ENCODE assay signal across 16 cellular contexts in genomic region chr11:72704783-72705287, GRCh38. TPM values are rescaled to one million over a fixed set of nuclear protein-coding genes. Genes with fewer than 3 reads are reported as not detected.
DNase-seq lines count a peak whose midpoint lies in the region; ATAC-seq and TF ChIP-seq lines count a peak whose summit lies in the region.
"Had no signal": no experiment of that assay in that cellular context is flagged by ENCODE, and none has a peak within 500 bp of the region (broad histone marks: within the 10 kb centered on the region; RNA-seq: fewer than 3 reads in every experiment).

No MANE protein-coding gene starts in this region.

- no peaks in the 10 kb centered on the region for H3K9me3 Mint-ChIP-seq in natural killer cell
- no peaks in the 10 kb centered on the region for H3K9me3 Mint-ChIP-seq in natural killer cell treated with Interleukin-12 subunit alpha and Interleukin-12 subunit beta and Interleukin-15 and Interleukin-18, amount 100 ng/mL, for 72 hours
- no peaks in the 10 kb centered on the region for H3K9me3 Mint-ChIP-seq in activated naive CD8-positive, alpha-beta T cell treated with anti-CD3 and anti-CD28 coated beads for 36 hours

- no peak for TF ChIP-seq EP300 in sigmoid colon (IDR thresholded peaks at IDR 0.05)

- ATAC-seq in natural killer cell (no peak), GM18873 (IDR thresholded peaks at IDR 0.05; ENCODE audit: low FRiP score, unreplicated experiment) (no peak)
- no peak for ATAC-seq in natural killer cell treated with Interleukin-12 subunit alpha and Interleukin-12 subunit beta and Interleukin-15 and Interleukin-18, amount 100 ng/mL, for 72 hours
- ATAC-seq: Panc1 had no signal

- no peak overlapping the region for H4K8ac ChIP-seq in mesendoderm (ENCODE audit: low read depth, low read length)

- TF ChIP-seq POLR2A in vagina (IDR thresholded peaks at IDR 0.05) = no peak
- TF ChIP-seq POLR2A in sigmoid colon (IDR thresholded peaks at IDR 0.05) = no peak

- no peak overlapping the region for H3K56ac ChIP-seq in mesendoderm (ENCODE audit: low read length)

- no peak overlapping the region for H2BK15ac ChIP-seq in mesendoderm (replicated peaks; ENCODE audit: low read depth)

- H3K27me3 Mint-ChIP-seq in natural killer cell (ENCODE audit: low read depth in 2 of 2) = no peaks in the 10 kb centered on the region
- no peaks in the 10 kb centered on the region for H3K27me3 Mint-ChIP-seq in natural killer cell treated with Interleukin-12 subunit alpha and Interleukin-12 subunit beta and Interleukin-15 and Interleukin-18, amount 100 ng/mL, for 72 hours
- no peaks in the 10 kb centered on the region for H3K27me3 Mint-ChIP-seq in activated naive CD8-positive, alpha-beta T cell treated with anti-CD3 and anti-CD28 coated beads for 36 hours

- H3K9ac ChIP-seq in mesendoderm (ENCODE audit: low read length) = no peak overlapping the region

- H3K4me1 Mint-ChIP-seq in natural killer cell = peaks cover 25 to 46% of the 10 kb centered on the region in 2 donors
- peaks cover 5 to 26% of the 10 kb centered on the region in 2 donors for H3K4me1 Mint-ChIP-seq in natural killer cell treated with Interleukin-12 subunit alpha and Interleukin-12 subunit beta and Interleukin-15 and Interleukin-18, amount 100 ng/mL, for 72 hours (ENCODE audit: low read depth in 2 of 2)
- no peaks in the 10 kb centered on the region for H3K4me1 Mint-ChIP-seq in activated naive CD8-positive, alpha-beta T cell treated with anti-CD3 and anti-CD28 coated beads for 36 hours

- H3K36me3 Mint-ChIP-seq in natural killer cell = peaks cover 12% of the 10 kb centered on the region
- H3K36me3 Mint-ChIP-seq in natural killer cell treated with Interleukin-12 subunit alpha and Interleukin-12 subunit beta and Interleukin-15 and Interleukin-18, amount 100 ng/mL, for 72 hours = no peaks in the 10 kb centered on the region
- peaks cover 15% of the 10 kb centered on the region for H3K36me3 Mint-ChIP-seq in activated naive CD8-positive, alpha-beta T cell treated with anti-CD3 and anti-CD28 coated beads for 36 hours

- peak overlapping the region; percentile 87 for H3K27ac ChIP-seq in mesendoderm (ENCODE audit: low read depth, low read length)
- H3K27ac ChIP-seq in vagina = peak overlapping the region; percentile 81
- no peak overlapping the region for H3K27ac ChIP-seq in sigmoid colon

- no peak for TF ChIP-seq CTCF in natural killer cell (IDR thresholded peaks at IDR 0.05)
- TF ChIP-seq CTCF in vagina (IDR thresholded peaks at IDR 0.05) = no peak
- TF ChIP-seq CTCF in sigmoid colon (IDR thresholded peaks at IDR 0.05) = no peak

- H3K4me1 ChIP-seq in mesendoderm (ENCODE audit: control insufficient read depth, low read depth, low read length) (peaks cover 26% of the 10 kb centered on the region), vagina (peaks cover 40% of the 10 kb centered on the region), sigmoid colon (peaks cover 0 to 27% (median 19%) of the 10 kb centered on the region in 4 donors)

- H3K27me3 ChIP-seq in mesendoderm (ENCODE audit: insufficient read depth, low read length, poor library complexity) (no peaks in the 10 kb centered on the region), vagina (no peaks in the 10 kb centered on the region), sigmoid colon (no peaks in the 10 kb centered on the region)

- no peaks in the 10 kb centered on the region for H3K9me3 ChIP-seq in vagina
- no peaks in the 10 kb centered on the region for H3K9me3 ChIP-seq in sigmoid colon

- H3K23ac ChIP-seq in mesendoderm (ENCODE audit: low read length) = no peak overlapping the region

- no peak overlapping the region for H3K4me2 ChIP-seq in mesendoderm (ENCODE audit: low read length)

- no peak for DNase-seq in natural killer cell
- DNase-seq in natural killer cell treated with Interleukin-12 subunit alpha and Interleukin-12 subunit beta and Interleukin-15 and Interleukin-18, amount 100 ng/mL, for 72 hours (ENCODE audit: low spot score) = no peak
- DNase-seq in activated naive CD8-positive, alpha-beta T cell treated with anti-CD3 and anti-CD28 coated beads for 36 hours = no peak
- peak; percentile 93 for DNase-seq in mesendoderm
- DNase-seq in vagina (ENCODE audit: extremely low spot score in 2 of 2) = no peak
- no peak for DNase-seq in sigmoid colon
- DNase-seq in anterior cingulate cortex (lab: John Stamatoyannopoulos, UW) = no peak
- DNase-seq: C1 segment of cervical spinal cord, EL, Kasumi-1, NCI-H1930, NCI-H2171, NCI-H82, SHP77 had no signal

- no peak overlapping the region for H4K5ac ChIP-seq in mesendoderm (ENCODE audit: low read length)

- H2AK5ac ChIP-seq in mesendoderm (ENCODE audit: low read length) = no peak overlapping the region

- peak overlapping the region; percentile 35 for H2BK5ac ChIP-seq in mesendoderm (ENCODE audit: low read length)

- no CpG with 5 or more reads among the region's 4 CpGs for WGBS in mesendoderm (ENCODE audit: extremely low coverage, insufficient coverage, low lambda C conversion rate)
- 68 to 77% methylated on average over 4 of the region's 4 CpGs for WGBS in sigmoid colon, 2 donors

- H3K4ac ChIP-seq in mesendoderm (ENCODE audit: low read depth, low read length) = no peak overlapping the region

- H3K4me3 Mint-ChIP-seq in natural killer cell = no peak overlapping the region
- no peak overlapping the region for H3K4me3 Mint-ChIP-seq in natural killer cell treated with Interleukin-12 subunit alpha and Interleukin-12 subunit beta and Interleukin-15 and Interleukin-18, amount 100 ng/mL, for 72 hours
- H3K4me3 Mint-ChIP-seq in activated naive CD8-positive, alpha-beta T cell treated with anti-CD3 and anti-CD28 coated beads for 36 hours = no peak overlapping the region

- intact Hi-C loops in natural killer cell (cut with micrococcal nuclease) (no loop called here), vagina (cut with DNase I) (no loop called here), sigmoid colon (cut with DNase I) (no loop called here)

- H3K36me3 ChIP-seq in mesendoderm (ENCODE audit: control insufficient read depth, insufficient read depth, low read length) (peaks cover 4% of the 10 kb centered on the region), vagina (peaks cover 0 to 68% of the 10 kb centered on the region in 2 donors), sigmoid colon (peaks cover 27 to 79% (median 48%) of the 10 kb centered on the region in 4 donors)

- H3K27ac Mint-ChIP-seq in natural killer cell = peak overlapping the region; percentile 46 to 62
- H3K27ac Mint-ChIP-seq in natural killer cell treated with Interleukin-12 subunit alpha and Interleukin-12 subunit beta and Interleukin-15 and Interleukin-18, amount 100 ng/mL, for 72 hours = peak overlapping the region in 1 of 2 donors; percentile 19
- H3K27ac Mint-ChIP-seq in activated naive CD8-positive, alpha-beta T cell treated with anti-CD3 and anti-CD28 coated beads for 36 hours = peak overlapping the region; percentile 38

- H2BK120ac ChIP-seq in mesendoderm (ENCODE audit: low read depth, low read length) = no peak overlapping the region

- peaks cover 4% of the 10 kb centered on the region for H3K79me1 ChIP-seq in mesendoderm (ENCODE audit: low read length)

- no peak overlapping the region for H3K18ac ChIP-seq in mesendoderm (ENCODE audit: low read length)

- H3K79me2 ChIP-seq in mesendoderm (ENCODE audit: control insufficient read depth, insufficient read depth, low read length) = no peaks in the 10 kb centered on the region

- H3K4me3 ChIP-seq in mesendoderm (ENCODE audit: low read length) (no peak overlapping the region), vagina (no peak overlapping the region), sigmoid colon (no peak overlapping the region)

RNA-seq across cellular contexts. Expression of gene PDE2A, which starts 30.6 kb away (rescaled TPM):
- total RNA-seq in natural killer cell (10 to 100 TPM in 1 of 3 donors, 1 to 10 TPM in 2; 8.7 to 11.9 (median 9.0) TPM), vagina (57.0 TPM), sigmoid colon (10 to 100 TPM; 48.9 to 75.1 (median 62.1) TPM)
- total RNA-seq in natural killer cell treated with Interleukin-12 subunit alpha and Interleukin-12 subunit beta and Interleukin-15 and Interleukin-18, amount 100 ng/mL, for 72 hours = 1 to 10 TPM; 2.5 to 7.7 TPM
- total RNA-seq in activated naive CD8-positive, alpha-beta T cell treated with anti-CD3 and anti-CD28 coated beads for 36 hours = under 1 TPM; 0.37 to 0.42 TPM
- polyA plus RNA-seq in mesendoderm (2013, experiment 1 of 2) = 3.9 TPM
- polyA plus RNA-seq in mesendoderm (2013, experiment 2 of 2) = 4.0 TPM
- 10 to 100 TPM in 1 of 3 donors, 1 to 10 TPM in 2; 1.8 to 14.7 (median 4.8) TPM for polyA plus RNA-seq in sigmoid colon

RNA-seq across cellular contexts. Expression of gene ARAP1, which starts 47.4 kb away (rescaled TPM):
- total RNA-seq in natural killer cell (100 to 1,000 TPM; 293 to 327 (median 296) TPM), vagina (59.2 TPM), sigmoid colon (100 to 1,000 TPM in 1 of 4 donors, 10 to 100 TPM in 3; 56.5 to 135 (median 70.0) TPM)
- 100 to 1,000 TPM; 206 to 220 TPM for total RNA-seq in natural killer cell treated with Interleukin-12 subunit alpha and Interleukin-12 subunit beta and Interleukin-15 and Interleukin-18, amount 100 ng/mL, for 72 hours
- 10 to 100 TPM; 49.3 to 52.3 TPM for total RNA-seq in activated naive CD8-positive, alpha-beta T cell treated with anti-CD3 and anti-CD28 coated beads for 36 hours
- polyA plus RNA-seq in mesendoderm (2013, experiment 1 of 2) = 29.0 TPM
- polyA plus RNA-seq in mesendoderm (2013, experiment 2 of 2) = 27.5 TPM
- 10 to 100 TPM; 31.9 to 81.7 (median 34.2) TPM for polyA plus RNA-seq in sigmoid colon

Comparison
In these comparisons a context has a peak if more than half of its experiments do, and no peak if none do; other contexts are left out.
1. H3K27ac ChIP-seq: peak in mesendoderm (single experiment) and vagina (single experiment); none in sigmoid colon (0 of 4).